1 cellular context compared by ENCODE assay signal in genomic region chr3:52685705-52686691, GRCh38.
TF ChIP-seq lines count a peak whose summit lies in the region.

GNL3 (plus strand) TSS chr3:52686032; CDS start chr3:52686093, 61 bp downstream.
PBRM1 (minus strand) TSS chr3:52685913.

TF ChIP-seq in HepG2, 621 proteins besides CTCF, POLR2A, EP300 and RAD21 (continued from another document and continues in another):
- TF ChIP-seq ZNF512 (CRISPR knock-in tag; IDR thresholded peaks at IDR 0.05), result no peak
- peak; percentile 63; the same call in 1 of the 2 replicates for TF ChIP-seq ZNF510 (CRISPR knock-in tag; IDR thresholded peaks at IDR 0.05; ENCODE audit: low read depth)
- TF ChIP-seq NR1H2 (CRISPR knock-in tag; IDR thresholded peaks at IDR 0.05; ENCODE audit: borderline replicate concordance, low read depth), result no peak
- TF ChIP-seq NFAT5 (CRISPR knock-in tag; IDR thresholded peaks at IDR 0.05), result no peak
- no peak for TF ChIP-seq FIP1L1 (IDR thresholded peaks at IDR 0.05; ENCODE audit: borderline replicate concordance, insufficient read depth, low read depth, low read length)
- peak; percentile 88 for TF ChIP-seq PHF20 (CRISPR knock-in tag; IDR thresholded peaks at IDR 0.05)
- peak; percentile 44; the same call in 1 of the 2 replicates for TF ChIP-seq ZNF772 (CRISPR knock-in tag; IDR thresholded peaks at IDR 0.05)
- TF ChIP-seq KAT7 (CRISPR knock-in tag; IDR thresholded peaks at IDR 0.05; ENCODE audit: borderline replicate concordance), result peak; percentile 86; the same call in 1 of the 2 replicates
- TF ChIP-seq ZBTB20 (CRISPR knock-in tag; IDR thresholded peaks at IDR 0.05; ENCODE audit: borderline replicate concordance, low read depth), result peak; percentile 66; the same call in 1 of the 2 replicates
- peak; percentile 63 for TF ChIP-seq XRCC5 (optimal IDR thresholded peaks at IDR 0.05; ENCODE audit: low read length)
- no peak; the same call in 1 of the 2 replicates for TF ChIP-seq STAG1 (CRISPR knock-in tag; IDR thresholded peaks at IDR 0.05)
- TF ChIP-seq HNRNPK (IDR thresholded peaks at IDR 0.05; ENCODE audit: low read depth, low read length, poor library complexity, severe bottlenecking), result peak; percentile 60
- no peak for TF ChIP-seq ZNF564 (CRISPR knock-in tag; IDR thresholded peaks at IDR 0.05)
- TF ChIP-seq HOXD1 (CRISPR knock-in tag; IDR thresholded peaks at IDR 0.05), result peak; percentile 66
- peak; percentile 56 for TF ChIP-seq FOXP4 (CRISPR knock-in tag; IDR thresholded peaks at IDR 0.05)
- peak; percentile 99 for TF ChIP-seq ZBTB14 (CRISPR knock-in tag; IDR thresholded peaks at IDR 0.05)
- TF ChIP-seq ZNF550 (CRISPR knock-in tag; IDR thresholded peaks at IDR 0.05; ENCODE audit: borderline replicate concordance), result no peak
- peak; percentile 74 for TF ChIP-seq MIER2 (CRISPR knock-in tag; IDR thresholded peaks at IDR 0.05)
- peak; percentile 79 for TF ChIP-seq IKZF5 (CRISPR knock-in tag; IDR thresholded peaks at IDR 0.05)
- TF ChIP-seq EHMT2 (IDR thresholded peaks at IDR 0.05; ENCODE audit: borderline replicate concordance, low read depth, low read length), result no peak
- peak; percentile 100 for TF ChIP-seq GMEB1 (CRISPR knock-in tag; IDR thresholded peaks at IDR 0.05; ENCODE audit: borderline replicate concordance)
- TF ChIP-seq IKZF1 (IDR thresholded peaks at IDR 0.05), result no peak
- peak; percentile 57; the same call in 1 of the 2 replicates for TF ChIP-seq ZNF441 (CRISPR knock-in tag; IDR thresholded peaks at IDR 0.05; ENCODE audit: borderline replicate concordance)
- no peak; the same call in 1 of the 2 replicates for TF ChIP-seq CREBL2 (CRISPR knock-in tag; IDR thresholded peaks at IDR 0.05; ENCODE audit: borderline replicate concordance)
- peak; percentile 98 for TF ChIP-seq POLR2G (IDR thresholded peaks at IDR 0.05; ENCODE audit: low read depth, low read length)
- TF ChIP-seq HMG20B (CRISPR knock-in tag; conservative IDR thresholded peaks at IDR 0.05), result no peak
- peak; percentile 26; the same call in 1 of the 2 replicates for TF ChIP-seq HMG20A (CRISPR knock-in tag; IDR thresholded peaks at IDR 0.05; ENCODE audit: borderline replicate concordance)
- peak; percentile 62; the same call in 1 of the 2 replicates for TF ChIP-seq ZNF333 (CRISPR knock-in tag; IDR thresholded peaks at IDR 0.05; ENCODE audit: borderline replicate concordance)
- no peak for TF ChIP-seq PLRG1 (conservative IDR thresholded peaks at IDR 0.05)
- TF ChIP-seq ZNF850 (CRISPR knock-in tag; conservative IDR thresholded peaks at IDR 0.05), result peak; percentile 70; the same call in 1 of the 2 replicates
- TF ChIP-seq SP5 (CRISPR knock-in tag; IDR thresholded peaks at IDR 0.05; ENCODE audit: borderline replicate concordance, low read depth), result peak; percentile 54; the same call in 1 of the 2 replicates
- no peak for TF ChIP-seq CERS6 (CRISPR knock-in tag; IDR thresholded peaks at IDR 0.05)
- TF ChIP-seq ZNF878 (CRISPR knock-in tag; IDR thresholded peaks at IDR 0.05), result peak; percentile 17; the same call in 1 of the 2 replicates
- peak; percentile 72; the same call in 1 of the 2 replicates for TF ChIP-seq ATF5 (CRISPR knock-in tag; IDR thresholded peaks at IDR 0.05; ENCODE audit: low read depth)
- peak; percentile 67 for TF ChIP-seq RXRA (CRISPR knock-in tag; IDR thresholded peaks at IDR 0.05)
- 0 out of 2 replicates have a peak, but pooled peaks have one; percentile 87 for TF ChIP-seq SNAPC4 (CRISPR knock-in tag; IDR thresholded peaks at IDR 0.05)
- peak; percentile 72 for TF ChIP-seq SMAD3 (CRISPR knock-in tag; IDR thresholded peaks at IDR 0.05)
- TF ChIP-seq NRL (CRISPR knock-in tag; IDR thresholded peaks at IDR 0.05; ENCODE audit: borderline replicate concordance), result peak; percentile 97
- no peak; the same call in 1 of the 2 replicates for TF ChIP-seq GABPA (IDR thresholded peaks at IDR 0.05; ENCODE audit: low read depth, low read length)
- peak; percentile 73 for TF ChIP-seq GABPA (CRISPR knock-in tag; IDR thresholded peaks at IDR 0.05; ENCODE audit: low read depth)
